32 cellular contexts compared by ENCODE assay signal in the genomic region with DNA sequence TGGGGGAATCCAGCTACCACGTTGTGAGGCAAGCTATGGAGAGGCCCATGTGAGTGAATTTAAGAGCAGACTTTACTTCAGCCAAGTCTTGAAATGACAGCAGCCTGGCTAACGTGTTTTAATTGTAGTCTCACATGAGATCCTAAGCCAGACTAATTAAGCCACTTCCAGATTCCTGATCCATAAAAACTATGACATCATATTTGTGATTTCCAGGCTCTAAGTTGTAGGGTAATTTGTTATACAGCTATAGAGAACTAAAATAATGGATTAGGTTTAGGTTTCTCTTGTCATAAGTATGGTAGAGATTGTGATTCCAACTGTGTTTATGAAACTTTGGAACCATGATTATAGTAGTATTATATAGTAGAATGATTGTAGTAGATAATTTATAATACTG.
"Had no signal": no experiment of that assay in that cellular context is flagged by ENCODE, and none has a peak within 500 bp of the region (broad histone marks: within the 10 kb centered on the region; RNA-seq: fewer than 3 reads in every experiment).

No MANE protein-coding gene starts in this region.

- H3K36me3 ChIP-seq: MG63, SJCRH30 had no signal

- H3K4me3 ChIP-seq: MG63, PC-9, SJCRH30, SK-N-MC had no signal

- ATAC-seq: Panc1, Right ventricle myocardium inferior, SK-N-SH treated with all-trans-retinoic acid at 6 μM for 48 hours, T-cell had no signal

- H2AFZ ChIP-seq: PC-9 had no signal

- DNase-seq: Kasumi-1, KG1, MG63, NCI-H1048, NCI-H1092 treated with DMSO at 0.1 percent for 48 hours, NCI-H1105 treated with DMSO at 0.1 percent for 48 hours, NCI-H1436, NCI-H146, NCI-H1694, NCI-H187, NCI-H1930, NCI-H2029 treated with DMSO at 0.1 percent for 48 hours, NCI-H2081 treated with DMSO at 0.1 percent for 48 hours, NCI-H2107, NCI-H2171, NCI-H226, NCI-H446 treated with DMSO at 0.1 percent for 48 hours, NCI-H510A, NCI-H524 treated with DMSO at 0.1 percent for 48 hours, NCI-H526 treated with DMSO at 0.1 percent for 48 hours, NCI-H774, PC-9, SHP77, SIG-M5, SJCRH30, T-cell had no signal

- FAIRE-seq: RCC 7860 had no signal

- H3K4me1 ChIP-seq: SJCRH30 had no signal

- H3K27ac ChIP-seq: PC-9, RWPE1, SJCRH30, SK-N-MC had no signal

- H3K4me2 ChIP-seq: PC-9 had no signal

- H3K9me3 ChIP-seq: MG63, SJCRH30 had no signal

- H3K27me3 ChIP-seq: MG63, SJCRH30 had no signal
